ENCODE assay signal across 8 cellular contexts in the genomic region with DNA sequence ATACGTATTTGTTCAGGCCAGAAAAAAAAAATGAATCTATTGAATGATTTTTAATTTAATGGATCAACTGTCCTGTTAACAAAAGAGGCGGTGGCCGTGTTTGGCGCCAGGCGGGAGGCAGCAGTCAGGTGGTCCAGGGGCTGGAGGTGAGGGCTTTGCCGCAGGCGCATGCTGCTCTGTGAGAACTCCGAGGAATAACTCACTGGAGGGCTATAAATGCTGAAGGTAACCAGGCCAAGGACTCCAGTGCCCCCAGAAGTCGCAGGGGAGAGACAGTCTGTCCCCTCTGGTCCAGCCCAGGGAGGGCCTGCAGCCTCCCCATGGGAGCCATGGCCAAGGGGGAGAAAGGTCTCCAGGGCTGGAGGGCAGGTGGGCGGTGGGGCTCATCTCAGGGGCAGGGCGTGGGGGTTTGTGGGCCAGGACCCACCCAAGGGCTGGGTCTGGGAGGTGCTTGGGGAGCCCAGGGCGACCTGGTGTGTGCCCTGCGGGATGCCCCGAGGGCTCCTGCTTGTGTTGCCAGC. TPM values are rescaled to one million over a fixed set of nuclear protein-coding genes. Genes with fewer than 3 reads are reported as not detected.
DNase-seq lines count a peak whose midpoint lies in the region; ATAC-seq and TF ChIP-seq lines count a peak whose summit lies in the region.

No MANE protein-coding gene starts in this region.

- H3K27ac ChIP-seq in Peyer's patch (peak overlapping the region; percentile 76 to 96 (median 90)), gastroesophageal sphincter (peak overlapping the region; percentile 74 to 100 (median 98)), psoas muscle (peak overlapping the region; percentile 99)

- H3K4me3 ChIP-seq in Peyer's patch (peak overlapping the region in 3 of 4 donors; percentile 48 to 76 (median 66)), gastroesophageal sphincter (peak overlapping the region in 1 of 2 donors; percentile 90), psoas muscle (peak overlapping the region; percentile 95)

- H3K27me3 ChIP-seq in Peyer's patch (no peaks in the 10 kb centered on the region), gastroesophageal sphincter (no peaks in the 10 kb centered on the region), psoas muscle (ENCODE audit: insufficient read depth in 3 of 3, low read length in 2 of 3) (no peaks in the 10 kb centered on the region)

- H3K9me3 ChIP-seq in Peyer's patch: no peaks in the 10 kb centered on the region
- no peaks in the 10 kb centered on the region for H3K9me3 ChIP-seq in gastroesophageal sphincter
- H3K9me3 ChIP-seq in psoas muscle: no peaks in the 10 kb centered on the region

- DNase-seq in ELF-1 (ENCODE audit: low read depth, low spot score) (peak; percentile 66), Peyer's patch (no peak), psoas muscle (no peak), middle frontal gyrus (ENCODE audit: extremely low spot score, low spot score) (no peak)

- WGBS in gastroesophageal sphincter (ENCODE audit: low coverage in 1 of 2), 2 donors: 58 to 61% methylated on average over 4 to 6 of the region's 14 CpGs
- 55 to 70% (median 59%) methylated on average over 14 of the region's 14 CpGs for WGBS in psoas muscle, 3 donors

- H3K4me1 ChIP-seq in Peyer's patch (peaks cover 5 to 55% (median 12%) of the 10 kb centered on the region in 4 donors), gastroesophageal sphincter (peaks cover 2 to 79% (median 41%) of the 10 kb centered on the region in 3 donors), psoas muscle (peaks cover 34% of the 10 kb centered on the region)

- TF ChIP-seq CTCF in Peyer's patch (IDR thresholded peaks at IDR 0.05): no peak
- no peak for TF ChIP-seq CTCF in gastroesophageal sphincter (IDR thresholded peaks at IDR 0.05)
- TF ChIP-seq CTCF in psoas muscle (IDR thresholded peaks at IDR 0.05): no peak

- TF ChIP-seq POLR2A in Peyer's patch (IDR thresholded peaks at IDR 0.05): no peak
- no peak for TF ChIP-seq POLR2A in gastroesophageal sphincter (IDR thresholded peaks at IDR 0.05)

- H3K36me3 ChIP-seq in Peyer's patch (no peaks in the 10 kb centered on the region), gastroesophageal sphincter (no peaks in the 10 kb centered on the region), psoas muscle (ENCODE audit: insufficient read depth in 1 of 2, low read depth in 1 of 2) (no peaks in the 10 kb centered on the region)

- no peak for TF ChIP-seq EP300 in gastroesophageal sphincter (IDR thresholded peaks at IDR 0.05)

- intact Hi-C loops in psoas muscle (cut with DNase I): loop anchor here in 1 of 2 donors (5.0 kb wide), 1 partner anchor 81 kb away; no protein-coding TSS in a partner anchor

- ATAC-seq in gastroesophageal sphincter: no peak
- peak in 3 of 4 donors; percentile 5 to 18 (median 7) for ATAC-seq in psoas muscle
- ATAC-seq in GM19328 (IDR thresholded peaks at IDR 0.05; ENCODE audit: unreplicated experiment): no peak
- ATAC-seq in GM21423 (IDR thresholded peaks at IDR 0.05; ENCODE audit: unreplicated experiment): no peak
- ATAC-seq in HG02870 (IDR thresholded peaks at IDR 0.05; ENCODE audit: unreplicated experiment): no peak

RNA-seq across cellular contexts. Expression of a gene that starts 7.1 kb away (rescaled TPM):
- total RNA-seq in Peyer's patch: 10 to 100 TPM; 11.6 to 43.0 (median 23.9) TPM
- 10 to 100 TPM; 17.5 to 34.3 (median 19.5) TPM for total RNA-seq in gastroesophageal sphincter
- 10 to 100 TPM in 1 of 4 donors, 1 to 10 TPM in 3; 6.0 to 10.7 (median 7.7) TPM for total RNA-seq in psoas muscle
- 1 to 10 TPM; 2.8 to 6.6 (median 4.1) TPM for polyA plus RNA-seq in psoas muscle

Comparison
In these comparisons a context has a peak if more than half of its experiments do, and no peak if none do; other contexts are left out.
1. ATAC-seq: peak in psoas muscle (3 of 4); none in gastroesophageal sphincter (single experiment), GM19328 (single experiment), GM21423 (single experiment) and HG02870 (single experiment).
2. Peak in every context shown above with its lines, with median percentiles within 50 percentile points of each other: H3K27ac ChIP-seq.